ENCODE assay signal across 20 cellular contexts in the genomic region with DNA sequence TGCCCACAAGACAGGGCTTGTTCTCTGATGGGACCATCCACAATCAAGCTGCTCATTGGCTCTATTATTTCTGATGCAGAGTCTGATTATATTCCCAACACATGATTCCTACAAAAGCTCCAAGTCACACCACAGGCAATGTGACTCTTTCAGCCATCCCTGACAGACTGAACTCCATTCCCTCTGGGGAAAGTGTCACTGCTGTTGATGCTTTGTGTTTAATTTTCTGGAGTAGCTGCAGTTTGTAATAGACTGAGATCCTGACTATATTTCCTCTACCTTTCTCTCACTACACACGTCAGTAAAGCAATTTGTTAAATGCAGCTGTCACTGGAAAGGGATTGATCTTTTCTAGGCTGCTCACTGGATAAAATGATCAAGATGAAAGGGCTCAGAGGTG.
"Had no signal": no experiment of that assay in that cellular context is flagged by ENCODE, and none has a peak within 500 bp of the region (broad histone marks: within the 10 kb centered on the region; RNA-seq: fewer than 3 reads in every experiment).

No MANE protein-coding gene starts in this region.

- H3K9ac ChIP-seq: parathyroid adenoma had no signal

- FAIRE-seq: frontal cortex, islet of Langerhans had no signal

- H3K4me3 ChIP-seq: coronary artery, heart right ventricle, mucosa of descending colon, psoas muscle, spleen had no signal

- H3K79me2 ChIP-seq: parathyroid adenoma had no signal

- H3K4me1 ChIP-seq: heart right ventricle, parathyroid adenoma, psoas muscle, spleen had no signal

- H3K36me3 ChIP-seq: heart right ventricle, spleen had no signal

- H3K27me3 ChIP-seq: spleen had no signal

- ATAC-seq: heart right ventricle; mucosa of descending colon; naive thymus-derived CD8-positive, alpha-beta T cell; sciatic nerve; stimulated activated naive B cell treated with anti-CD40 and anti-IgM and Interleukin-4, amounts not matched to agents 10 μg/mL and 1 μg/mL and 100 μg/mL, for 72 hours; stimulated activated naive CD8-positive, alpha-beta T cell treated with anti-CD3 and anti-CD28 coated beads, Interleukin-15, amount 100 ng/mL, for 72 hours had no signal

- DNase-seq: effector CD4-positive, alpha-beta T cell; endodermal cell; heart right ventricle; kidney glomerular epithelial cell; mucosa of descending colon; naive thymus-derived CD8-positive, alpha-beta T cell; occipital lobe; psoas muscle; spleen; stimulated activated CD4-positive, alpha-beta T cell treated with anti-CD3 and anti-CD28 coated beads, Interleukin-15, amount 100 ng/mL, for 24 hours; stimulated activated CD4-positive, alpha-beta T cell treated with anti-CD3 and anti-CD28 coated beads, Interleukin-2, amount 100 ng/mL, for 24 hours; stimulated activated CD4-positive, alpha-beta T cell treated with anti-CD3 and anti-CD28 coated beads, Interleukin-4, amount 100 ng/mL, for 4 hours; stimulated activated naive B cell treated with anti-CD40 and anti-IgM and Interleukin-4, amounts not matched to agents 10 μg/mL and 1 μg/mL and 100 μg/mL, for 72 hours; stimulated activated naive CD8-positive, alpha-beta T cell treated with anti-CD3 and anti-CD28 coated beads, Interleukin-15, amount 100 ng/mL, for 72 hours; trophoblast cell had no signal

- H3K27ac ChIP-seq: coronary artery, heart right ventricle, parathyroid adenoma, psoas muscle, spleen had no signal

- H2AFZ ChIP-seq: parathyroid adenoma had no signal

- H3K9me3 ChIP-seq: heart right ventricle, mucosa of descending colon, psoas muscle, spleen had no signal
